In the genomic region with DNA sequence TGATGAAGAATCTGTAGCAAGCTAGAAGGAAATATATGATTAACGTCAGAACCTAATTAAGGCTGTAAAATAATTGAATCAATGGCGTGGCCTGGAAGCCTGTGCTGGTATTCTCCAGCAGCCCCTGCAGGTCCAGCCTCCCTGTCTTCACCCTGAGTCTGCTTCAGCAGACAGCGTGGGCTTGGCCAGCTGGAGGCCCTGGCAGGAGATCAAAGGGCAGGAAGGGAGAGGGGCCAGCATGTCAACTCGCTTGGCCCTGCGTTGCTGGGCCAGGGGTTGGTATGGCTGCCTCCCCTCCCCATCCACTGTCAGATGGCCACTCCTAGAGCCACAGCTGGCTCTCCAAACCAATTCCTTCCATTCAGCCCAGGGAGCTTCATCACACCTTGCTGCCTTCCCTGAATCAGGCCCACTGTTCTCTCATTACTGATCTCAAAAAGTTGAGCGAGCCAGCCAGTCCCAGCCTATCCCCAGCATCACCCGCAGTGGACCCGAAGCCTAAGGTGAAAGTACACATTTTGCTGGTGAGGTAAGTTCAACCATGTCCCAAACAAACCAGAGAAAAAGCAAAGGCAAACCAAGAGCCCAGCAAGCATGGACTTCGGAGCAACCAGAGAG, we compare ENCODE assay signal across 18 cellular contexts.
"Had no signal": no experiment of that assay in that cellular context is flagged by ENCODE, and none has a peak within 500 bp of the region (broad histone marks: within the 10 kb centered on the region; RNA-seq: fewer than 3 reads in every experiment).

No MANE protein-coding gene starts in this region.

- H3K27me3 ChIP-seq: neural progenitor cell, pancreas, upper lobe of left lung, uterus had no signal

- DNase-seq: esophagus squamous epithelium; foreskin fibroblast; immature natural killer cell; kidney glomerular epithelial cell; mammary epithelial cell; mucosa of descending colon; naive thymus-derived CD8-positive, alpha-beta T cell; occipital lobe; pancreas; spleen; stimulated activated CD4-positive, alpha-beta T cell treated with anti-CD3 and anti-CD28 coated beads, Interleukin-15, amount 100 ng/mL, for 24 hours; stimulated activated CD4-positive, alpha-beta T cell treated with anti-CD3 and anti-CD28 coated beads, Interleukin-1b, Interleukin-23, amount 100 ng/mL, for 48 hours; stimulated activated CD4-positive, alpha-beta T cell treated with anti-CD3 and anti-CD28 coated beads, Interleukin-4, amount 100 ng/mL, for 24 hours; tibial artery; upper lobe of left lung; uterus had no signal

- H3K9me3 ChIP-seq: esophagus squamous epithelium, gastroesophageal sphincter, mucosa of descending colon, pancreas, spleen, tibial artery, upper lobe of left lung, uterus had no signal

- FAIRE-seq: pancreas had no signal

- H3K4me2 ChIP-seq: neural progenitor cell had no signal

- H3K36me3 ChIP-seq: esophagus squamous epithelium, gastroesophageal sphincter, neural progenitor cell, pancreas, spleen, tibial artery, upper lobe of left lung, uterus had no signal

- H3K9ac ChIP-seq: neural progenitor cell had no signal

- H2AFZ ChIP-seq: neural progenitor cell had no signal

- H3K27ac ChIP-seq: esophagus squamous epithelium, gastroesophageal sphincter, neural progenitor cell, pancreas, spleen, tibial artery, upper lobe of left lung, uterus had no signal

- H3K4me1 ChIP-seq: gastroesophageal sphincter, neural progenitor cell, pancreas, uterus had no signal

- H3K4me3 ChIP-seq: esophagus squamous epithelium, gastroesophageal sphincter, mucosa of descending colon, neural progenitor cell, pancreas, spleen, tibial artery, upper lobe of left lung, uterus had no signal
